ENCODE assay signal across 16 cellular contexts in genomic region chr22:39748877-39749276, GRCh38.
DNase-seq lines count a peak whose midpoint lies in the region; ATAC-seq, FAIRE-seq and TF ChIP-seq lines count a peak whose summit lies in the region.
"Had no signal": no experiment of that assay in that cellular context is flagged by ENCODE, and none has a peak within 500 bp of the region (broad histone marks: within the 10 kb centered on the region; RNA-seq: fewer than 3 reads in every experiment).

No MANE protein-coding gene starts in this region.

- H3K9me1 ChIP-seq in K562 (ENCODE audit: control insufficient read depth, insufficient read depth, low read length), result no peaks in the 10 kb centered on the region

- H3K27ac ChIP-seq in K562 (ENCODE audit: extremely low read depth, low read depth, low read length), result peak overlapping the region; percentile 32; the same call in 1 of the 3 replicates
- no peak overlapping the region for H3K27ac ChIP-seq in SK-N-SH (ENCODE audit: low read depth in 2 of 2, low read length in 1 of 2)
- H3K27ac ChIP-seq in upper lobe of left lung, result no peak overlapping the region
- H3K27ac ChIP-seq: heart right ventricle, left lung, neural progenitor cell, upper lobe of right lung had no signal

- no peak for TF ChIP-seq POLR2A in K562 (conservative IDR thresholded peaks at IDR 0.05)
- TF ChIP-seq POLR2A in upper lobe of left lung (IDR thresholded peaks at IDR 0.05), result no peak

- CTCF ChIA-PET in K562 (lab: Yijun Ruan, JAX; ENCODE audit: low intra/inter-chr PET ratio), result no interaction called here
- CTCF ChIA-PET in SK-N-SH (lab: Yijun Ruan, JAX), result interaction anchor here (0.9 kb wide), 1 partner anchor 276 kb away, joined by 4 read pairs; no protein-coding TSS in a partner anchor

- H4K20me1 ChIP-seq in K562 (replicated peaks; ENCODE audit: control insufficient read depth, insufficient read depth, low read length) (no peaks in the 10 kb centered on the region), SK-N-SH (ENCODE audit: insufficient read depth) (no peaks in the 10 kb centered on the region)

- intact Hi-C loops in K562 (cut with micrococcal nuclease), result no loop called here

- no TSS peak for BruUV-seq in K562 (replicated peaks; lab: Mats Ljungman, UMichigan)

- no peak for ATAC-seq in K562
- no peak for ATAC-seq in upper lobe of left lung (ENCODE audit: low FRiP score in 2 of 2)
- ATAC-seq: heart right ventricle, left lung, upper lobe of right lung had no signal

- no peak for TF ChIP-seq CTCF in K562 (IDR thresholded peaks at IDR 0.05 in 2 of 3, conservative IDR thresholded peaks at IDR 0.05 in 1 of 3; ENCODE audit: insufficient read depth in 2 of 3, low read depth in 1 of 3, low read length in 3 of 3)
- no peak for TF ChIP-seq CTCF in SK-N-SH (IDR thresholded peaks at IDR 0.05)
- TF ChIP-seq CTCF in upper lobe of left lung (IDR thresholded peaks at IDR 0.05), result no peak

- H3K4me1 ChIP-seq in K562 (replicated peaks in 1 of 2; ENCODE audit: control insufficient read depth in 2 of 2, insufficient read depth in 2 of 2, low read length in 2 of 2), result peaks cover 0 to 32% of the 10 kb centered on the region in 2 experiments; a peak in 3 of 5 replicates
- no peaks in the 10 kb centered on the region for H3K4me1 ChIP-seq in SK-N-SH (ENCODE audit: control insufficient read depth in 1 of 2, insufficient read depth in 2 of 2, low read depth in 1 of 2, low read length in 1 of 2)
- H3K4me1 ChIP-seq in upper lobe of left lung, result no peaks in the 10 kb centered on the region
- H3K4me1 ChIP-seq: heart right ventricle, left lung, neural progenitor cell, upper lobe of right lung had no signal

- H3K4me2 ChIP-seq in K562 (ENCODE audit: insufficient read depth, low read length) (no peak overlapping the region), SK-N-SH (no peak overlapping the region)
- H3K4me2 ChIP-seq: neural progenitor cell, smooth muscle cell had no signal

- WGBS in K562 (ENCODE audit: insufficient coverage, low coverage, missing lambda C conversion rate), result 31% methylated on average over 1 of the region's 3 CpGs
- 54% methylated on average over 3 of the region's 3 CpGs for WGBS in SK-N-SH (ENCODE audit: low lambda C conversion rate)
- WGBS in upper lobe of left lung, 2 donors, result 42 to 59% methylated on average over 3 of the region's 3 CpGs

- no peaks in the 10 kb centered on the region for H3K9me3 ChIP-seq in K562 (replicated peaks; ENCODE audit: control insufficient read depth, insufficient read depth, low read depth, low read length)
- no peaks in the 10 kb centered on the region for H3K9me3 ChIP-seq in SK-N-SH
- no peaks in the 10 kb centered on the region for H3K9me3 ChIP-seq in upper lobe of left lung
- H3K9me3 ChIP-seq: left lung, upper lobe of right lung had no signal

- POLR2A ChIA-PET in K562 (lab: Yijun Ruan, JAX), result interaction anchor here (1.0 kb wide), 1 partner anchor 431 kb away, joined by 3 read pairs; no protein-coding TSS in a partner anchor
- POLR2A ChIA-PET in SK-N-SH (lab: Yijun Ruan, JAX), result no interaction called here

- H3K27me3 ChIP-seq in K562 (ENCODE audit: control insufficient read depth in 2 of 2, insufficient read depth in 2 of 2, low read length in 2 of 2) (no peaks in the 10 kb centered on the region), SK-N-SH (ENCODE audit: insufficient read depth) (no peaks in the 10 kb centered on the region), upper lobe of left lung (no peaks in the 10 kb centered on the region)

- 0 out of 4 replicates have a peak, but pooled peaks of 1 of the 2 experiments have one; percentile 5 for TF ChIP-seq RAD21 in K562 (CRISPR knock-in tag; conservative IDR thresholded peaks at IDR 0.05 in 1 of 2, IDR thresholded peaks at IDR 0.05 in 1 of 2)
- TF ChIP-seq RAD21 in SK-N-SH (IDR thresholded peaks at IDR 0.05; ENCODE audit: low read length), result no peak

- H3F3A ChIP-seq in SK-N-SH (replicated peaks; ENCODE audit: insufficient read depth), result no peaks in the 10 kb centered on the region

- H3K4me3 ChIP-seq in K562 (no peak overlapping the region), SK-N-SH (ENCODE audit: low read depth in 2 of 2, low read length in 1 of 2) (no peak overlapping the region), upper lobe of left lung (no peak overlapping the region)
- H3K4me3 ChIP-seq: heart right ventricle, left lung, neural progenitor cell, smooth muscle cell, upper lobe of right lung had no signal

- TF ChIP-seq EP300 in K562 (IDR thresholded peaks at IDR 0.05; ENCODE audit: low read length) (no peak), SK-N-SH (IDR thresholded peaks at IDR 0.05; ENCODE audit: borderline replicate concordance in 1 of 2, low read depth in 1 of 2, low read length in 1 of 2) (no peak), upper lobe of left lung (IDR thresholded peaks at IDR 0.05) (no peak)

- FAIRE-seq in K562 (lab: Jason Lieb, UNC), result no peak

- H2AFZ ChIP-seq in K562 (ENCODE audit: low read depth, low read length) (peak overlapping the region; percentile 32; the same call in 1 of the 2 replicates), SK-N-SH (ENCODE audit: low read depth) (no peak overlapping the region)
- H2AFZ ChIP-seq: neural progenitor cell had no signal

- no peaks in the 10 kb centered on the region for H3K79me2 ChIP-seq in K562 (ENCODE audit: control insufficient read depth, insufficient read depth, low read length)
- no peaks in the 10 kb centered on the region for H3K79me2 ChIP-seq in SK-N-SH (ENCODE audit: insufficient read depth)

- DNase-seq in AG08396 (ENCODE audit: low spot score) (peak; percentile 61), HCEC 1CT (peak; percentile 83), NCI-H345 (lab: John Stamatoyannopoulos, UW) (peak; percentile 71), K562 (ENCODE audit: extremely low read depth in 1 of 4, low spot score in 3 of 4) (no peak), SK-N-SH (no peak), upper lobe of left lung (no peak), DMS 273 treated with DMSO at 0.1 percent for 48 hours (lab: John Stamatoyannopoulos, UW) (no peak)
- DNase-seq in stimulated activated CD4-positive, alpha-beta T cell treated with anti-CD3 and anti-CD28 coated beads, Interleukin-1b, Interleukin-23, amount 100 ng/mL, for 48 hours, result no peak
- DNase-seq: amygdala; effector CD8-positive, alpha-beta T cell; H7; heart right ventricle; left lung; upper lobe of right lung had no signal

- H3K9ac ChIP-seq in K562 (ENCODE audit: insufficient read depth in 1 of 2, low read depth in 2 of 2, low read length in 2 of 2) (no peak overlapping the region), SK-N-SH (no peak overlapping the region)
- H3K9ac ChIP-seq: neural progenitor cell had no signal

- in situ Hi-C loops in K562 (cut with MboI), result no loop called here

- H3K9me2 ChIP-seq in SK-N-SH, result no peaks in the 10 kb centered on the region

- H3K36me3 ChIP-seq in K562 (ENCODE audit: control insufficient read depth, insufficient read depth, low read length) (no peaks in the 10 kb centered on the region), SK-N-SH (replicated peaks in 1 of 2; ENCODE audit: control insufficient read depth in 1 of 2, insufficient read depth in 2 of 2, low read length in 1 of 2) (no peaks in the 10 kb centered on the region), upper lobe of left lung (no peaks in the 10 kb centered on the region)
- H3K36me3 ChIP-seq: heart right ventricle, left lung, neural progenitor cell, upper lobe of right lung had no signal

TF ChIP-seq in K562, 482 proteins besides CTCF, POLR2A, EP300 and RAD21 (continues in another document):
- TF ChIP-seq POLR2AphosphoS2 (IDR thresholded peaks at IDR 0.05; ENCODE audit: low read length) (no peak), FOSL1 (tag; conservative IDR thresholded peaks at IDR 0.05) (peak; percentile 74), ZFP1 (CRISPR knock-in tag; IDR thresholded peaks at IDR 0.05) (no peak), GTF2E2 (tag; IDR thresholded peaks at IDR 0.05) (no peak), DEAF1 (CRISPR knock-in tag; IDR thresholded peaks at IDR 0.05) (no peak), TSC22D4 (tag; IDR thresholded peaks at IDR 0.05) (no peak), ZNF253 (CRISPR knock-in tag; conservative IDR thresholded peaks at IDR 0.05) (no peak)

TF ChIP-seq in SK-N-SH, 30 proteins besides CTCF, POLR2A, EP300 and RAD21 (continues in another document):
- TF ChIP-seq RXRA (IDR thresholded peaks at IDR 0.05; ENCODE audit: borderline replicate concordance, low read depth) (no peak), FOXJ3 (CRISPR knock-in tag; IDR thresholded peaks at IDR 0.05) (no peak), YY1 (IDR thresholded peaks at IDR 0.05; ENCODE audit: low read depth) (no peak), EZH2phosphoT487 (IDR thresholded peaks at IDR 0.05; ENCODE audit: borderline replicate concordance, low read depth) (no peak), USF2 (IDR thresholded peaks at IDR 0.05; ENCODE audit: borderline replicate concordance, low read depth, low read length) (no peak), RFX5 (IDR thresholded peaks at IDR 0.05; ENCODE audit: low read length) (no peak), ELF1 (IDR thresholded peaks at IDR 0.05) (no peak)

Comparison
In these comparisons a context has a peak if more than half of its experiments do, and no peak if none do; other contexts are left out.
1. DNase-seq: peak in AG08396 (single experiment), HCEC 1CT (single experiment) and NCI-H345 (single experiment); none in K562 (0 of 4), stimulated activated CD4-positive, alpha-beta T cell treated with anti-CD3 and anti-CD28 coated beads, Interleukin-1b, Interleukin-23, amount 100 ng/mL, for 48 hours (single experiment), SK-N-SH (single experiment), upper lobe of left lung (0 of 2) and DMS 273 treated with DMSO at 0.1 percent for 48 hours (single experiment).